Comparison of ENCODE assay signal across 30 cellular contexts in the genomic region with DNA sequence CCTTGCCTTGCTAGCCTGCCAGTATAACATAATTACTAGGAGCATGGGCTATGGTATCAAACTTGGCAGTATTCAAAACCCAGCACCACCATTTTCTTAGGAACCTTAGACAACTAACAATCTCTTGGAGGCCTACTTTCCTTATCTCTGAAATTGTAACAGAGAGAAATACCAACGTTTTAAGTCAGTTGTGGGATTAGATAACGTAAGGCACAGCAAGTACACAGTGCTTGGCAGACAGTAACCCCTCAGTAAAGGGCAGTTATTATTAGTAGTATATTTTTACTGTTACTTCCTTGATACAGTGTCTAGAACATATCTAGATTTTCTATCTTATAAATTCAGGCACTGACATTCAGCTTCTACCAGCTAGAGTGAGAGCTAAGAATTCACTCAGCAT.
"Had no signal": no experiment of that assay in that cellular context is flagged by ENCODE, and none has a peak within 500 bp of the region (broad histone marks: within the 10 kb centered on the region; RNA-seq: fewer than 3 reads in every experiment).

No MANE protein-coding gene starts in this region.

- H3K9me3 Mint-ChIP-seq: activated CD4-positive, alpha-beta memory T cell treated with anti-CD3 and anti-CD28 coated beads, Interleukin-2, amount 10 ng/mL, durations not matched to agents 7 days and 5 days; activated CD4-positive, alpha-beta T cell treated with anti-CD3 and anti-CD28 coated beads, Interleukin-2, amount 10 ng/mL, durations not matched to agents 7 days and 5 days; activated naive CD4-positive, alpha-beta T cell treated with anti-CD3 and anti-CD28 coated beads, Interleukin-2, amount 50 U/mL, for 72 hours; activated T-cell treated with anti-CD3 and anti-CD28 coated beads, Interleukin-2, amount 50 U/mL, for 72 hours; central memory CD8-positive, alpha-beta T cell; WTC11 had no signal

- H3K27me3 ChIP-seq: brain microvascular endothelial cell, esophagus squamous epithelium, foreskin keratinocyte, gastrocnemius medialis, heart left ventricle had no signal

- H3K27me3 Mint-ChIP-seq: activated CD4-positive, alpha-beta memory T cell treated with anti-CD3 and anti-CD28 coated beads, Interleukin-2, amount 10 ng/mL, durations not matched to agents 7 days and 5 days; activated CD4-positive, alpha-beta T cell treated with anti-CD3 and anti-CD28 coated beads, Interleukin-2, amount 10 ng/mL, durations not matched to agents 7 days and 5 days; activated naive CD4-positive, alpha-beta T cell treated with anti-CD3 and anti-CD28 coated beads, Interleukin-2, amount 10 ng/mL, durations not matched to agents 7 days and 5 days; activated naive CD8-positive, alpha-beta T cell treated with anti-CD3 and anti-CD28 coated beads, Interleukin-2, amount 10 ng/mL, durations not matched to agents 7 days and 5 days; activated T-cell treated with anti-CD3 and anti-CD28 coated beads, Interleukin-2, amount 50 U/mL, for 24 hours; central memory CD8-positive, alpha-beta T cell; effector memory CD8-positive, alpha-beta T cell had no signal

- H3K4me3 ChIP-seq: esophagus squamous epithelium, gastrocnemius medialis, heart left ventricle had no signal

- H3K27ac Mint-ChIP-seq: activated CD4-positive, alpha-beta memory T cell treated with anti-CD3 and anti-CD28 coated beads, Interleukin-2, amount 10 ng/mL, durations not matched to agents 7 days and 5 days; activated CD4-positive, alpha-beta T cell treated with anti-CD3 and anti-CD28 coated beads, Interleukin-2, amount 10 ng/mL, durations not matched to agents 7 days and 5 days; activated naive CD4-positive, alpha-beta T cell treated with anti-CD3 and anti-CD28 coated beads, Interleukin-2, amount 10 ng/mL, durations not matched to agents 7 days and 5 days; activated naive CD8-positive, alpha-beta T cell treated with anti-CD3 and anti-CD28 coated beads, Interleukin-2, amount 10 ng/mL, durations not matched to agents 7 days and 5 days; activated T-cell treated with anti-CD3 and anti-CD28 coated beads, Interleukin-2, amount 50 U/mL, for 24 hours; activated T-cell treated with anti-CD3 and anti-CD28 coated beads, Interleukin-2, amount 50 U/mL, for 72 hours; effector memory CD8-positive, alpha-beta T cell; WTC11 had no signal

- H3K27ac ChIP-seq: brain microvascular endothelial cell, esophagus squamous epithelium, foreskin keratinocyte, heart left ventricle, VCaP had no signal

- H3K4me3 Mint-ChIP-seq: activated CD4-positive, alpha-beta memory T cell treated with anti-CD3 and anti-CD28 coated beads, Interleukin-2, amount 10 ng/mL, durations not matched to agents 7 days and 5 days; activated CD4-positive, alpha-beta T cell treated with anti-CD3 and anti-CD28 coated beads, Interleukin-2, amount 10 ng/mL, durations not matched to agents 7 days and 5 days; activated naive CD4-positive, alpha-beta T cell treated with anti-CD3 and anti-CD28 coated beads, Interleukin-2, amount 10 ng/mL, durations not matched to agents 7 days and 5 days; activated naive CD8-positive, alpha-beta T cell treated with anti-CD3 and anti-CD28 coated beads, Interleukin-2, amount 10 ng/mL, durations not matched to agents 7 days and 5 days; activated T-cell treated with anti-CD3 and anti-CD28 coated beads, Interleukin-2, amount 50 U/mL, for 24 hours; activated T-cell treated with anti-CD3 and anti-CD28 coated beads, Interleukin-2, amount 50 U/mL, for 72 hours; central memory CD8-positive, alpha-beta T cell; effector memory CD8-positive, alpha-beta T cell; WTC11 had no signal

- H3K9me3 ChIP-seq: esophagus squamous epithelium, gastrocnemius medialis, heart left ventricle had no signal

- H3K36me3 ChIP-seq: brain microvascular endothelial cell, esophagus squamous epithelium, gastrocnemius medialis, heart left ventricle had no signal

- H3K4me1 Mint-ChIP-seq: activated CD4-positive, alpha-beta memory T cell treated with anti-CD3 and anti-CD28 coated beads, Interleukin-2, amount 10 ng/mL, durations not matched to agents 7 days and 5 days; activated CD4-positive, alpha-beta T cell treated with anti-CD3 and anti-CD28 coated beads, Interleukin-2, amount 10 ng/mL, durations not matched to agents 7 days and 5 days; activated naive CD4-positive, alpha-beta T cell treated with anti-CD3 and anti-CD28 coated beads, Interleukin-2, amount 10 ng/mL, durations not matched to agents 7 days and 5 days; activated naive CD8-positive, alpha-beta T cell treated with anti-CD3 and anti-CD28 coated beads, Interleukin-2, amount 10 ng/mL, durations not matched to agents 7 days and 5 days; central memory CD8-positive, alpha-beta T cell had no signal

- DNase-seq: activated CD4-positive, alpha-beta memory T cell treated with anti-CD3 and anti-CD28 coated beads, Interleukin-2, amount 10 ng/mL, durations not matched to agents 7 days and 5 days; activated CD4-positive, alpha-beta T cell treated with anti-CD3 and anti-CD28 coated beads for 1 hour; activated CD4-positive, alpha-beta T cell treated with anti-CD3 and anti-CD28 coated beads for 4 hours; activated CD4-positive, alpha-beta T cell treated with anti-CD3 and anti-CD28 coated beads, Interleukin-2, amount 10 ng/mL, durations not matched to agents 7 days and 5 days; activated CD4-positive, alpha-beta T cell treated with anti-CD3 and anti-CD28 coated beads, Interleukin-2, amount 50 U/mL, for 4 hours; activated CD8-positive, alpha-beta memory T cell treated with anti-CD3 and anti-CD28 coated beads, Interleukin-2, amount 50 U/mL, for 48 hours; activated gamma-delta T cell; activated naive CD4-positive, alpha-beta T cell; activated naive CD4-positive, alpha-beta T cell treated with anti-CD3 and anti-CD28 coated beads, Interleukin-2, amount 10 ng/mL, durations not matched to agents 7 days and 5 days; activated naive CD8-positive, alpha-beta T cell treated with anti-CD3 and anti-CD28 coated beads, Interleukin-2, amount 10 ng/mL, durations not matched to agents 7 days and 5 days; activated T-cell treated with anti-CD3 and anti-CD28 coated beads for 4 hours; activated T-cell treated with anti-CD3 and anti-CD28 coated beads, Interleukin-2, amount 50 U/mL, for 24 hours; activated T-cell treated with anti-CD3 and anti-CD28 coated beads, Interleukin-2, amount 50 U/mL, for 72 hours; amniotic stem cell; anterior cingulate cortex; brain microvascular endothelial cell; cortex of kidney; dermis blood vessel endothelial cell; effector CD4-positive, alpha-beta T cell; effector memory CD8-positive, alpha-beta T cell; esophagus squamous epithelium; foreskin keratinocyte; gastrocnemius medialis; glutamatergic neuron; heart left ventricle; T-helper 2 cell had no signal

- H3K36me3 Mint-ChIP-seq: activated naive CD4-positive, alpha-beta T cell treated with anti-CD3 and anti-CD28 coated beads, Interleukin-2, amount 10 ng/mL, durations not matched to agents 7 days and 5 days; activated naive CD4-positive, alpha-beta T cell treated with anti-CD3 and anti-CD28 coated beads, Interleukin-2, amount 50 U/mL, for 72 hours; activated naive CD8-positive, alpha-beta T cell treated with anti-CD3 and anti-CD28 coated beads, Interleukin-2, amount 10 ng/mL, durations not matched to agents 7 days and 5 days; WTC11 had no signal
